ENCODE assay signal across 28 cellular contexts in genomic region chr20:34320861-34321260, GRCh38.
"Had no signal": no experiment of that assay in that cellular context is flagged by ENCODE, and none has a peak within 500 bp of the region (broad histone marks: within the 10 kb centered on the region; RNA-seq: fewer than 3 reads in every experiment).

No MANE protein-coding gene starts in this region.

- H3K4me3 ChIP-seq: gastroesophageal sphincter, heart right ventricle, hepatocyte had no signal

- H3K27me3 ChIP-seq: brain microvascular endothelial cell, foreskin keratinocyte, heart right ventricle, hepatocyte had no signal

- H3K4me1 ChIP-seq: gastroesophageal sphincter had no signal

- H3K27ac ChIP-seq: brain microvascular endothelial cell, foreskin keratinocyte, gastroesophageal sphincter, heart right ventricle, hepatocyte had no signal

- H3K4me2 ChIP-seq: hepatocyte had no signal

- FAIRE-seq: astrocyte, colon had no signal

- ATAC-seq: activated CD4-positive, alpha-beta T cell treated with anti-CD3 and anti-CD28 coated beads for 36 hours; activated CD8-positive, alpha-beta memory T cell treated with anti-CD3 and anti-CD28 coated beads, Interleukin-2, amount 10 ng/mL, durations not matched to agents 7 days and 5 days; activated CD8-positive, alpha-beta T cell treated with anti-CD3 and anti-CD28 coated beads, Interleukin-2, amount 10 ng/mL, durations not matched to agents 7 days and 5 days; esophagus mucosa; foreskin keratinocyte; gastroesophageal sphincter; heart right ventricle had no signal

- H3K79me2 ChIP-seq: hepatocyte had no signal

- H2AFZ ChIP-seq: hepatocyte had no signal

- DNase-seq: activated CD4-positive, alpha-beta memory T cell treated with anti-CD3 and anti-CD28 coated beads for 36 hours; activated CD4-positive, alpha-beta T cell treated with anti-CD3 and anti-CD28 coated beads for 36 hours; activated CD4-positive, alpha-beta T cell treated with anti-CD3 and anti-CD28 coated beads, Interleukin-2, amount 10 ng/mL, durations not matched to agents 24 days and 14 days; activated CD4-positive, CD25-positive, alpha-beta regulatory T cell; activated CD4-positive, CD25-positive, alpha-beta regulatory T cell treated with anti-CD3 and anti-CD28 coated beads, Interleukin-2, amount 50 U/mL, for 72 hours; activated CD8-positive, alpha-beta memory T cell treated with anti-CD3 and anti-CD28 coated beads, Interleukin-2, amount 10 ng/mL, durations not matched to agents 7 days and 5 days; activated CD8-positive, alpha-beta memory T cell treated with anti-CD3 and anti-CD28 coated beads, Interleukin-2, amount 50 U/mL, for 4 hours; activated CD8-positive, alpha-beta T cell treated with anti-CD3 and anti-CD28 coated beads, Interleukin-2, amount 10 ng/mL, durations not matched to agents 7 days and 5 days; activated gamma-delta T cell treated with Interleukin-2 at 50 U/mL for 16 hours; activated naive CD4-positive, alpha-beta T cell treated with anti-CD3 and anti-CD28 coated beads, Interleukin-2, amount 50 U/mL, for 16 hours; activated naive CD4-positive, alpha-beta T cell treated with Interleukin-2 at 50 U/mL for 16 hours; activated T-cell treated with anti-CD3 and anti-CD28 coated beads, Interleukin-2, amount 50 U/mL, for 1 hour; activated T-cell treated with anti-CD3 and anti-CD28 coated beads, Interleukin-2, amount 50 U/mL, for 48 hours; amniotic stem cell; anterior cingulate cortex; brain microvascular endothelial cell; caudate nucleus; cortex of kidney; dermis blood vessel endothelial cell; effector CD4-positive, alpha-beta T cell; foreskin keratinocyte; heart right ventricle; T-helper 2 cell had no signal

- H3K9me3 ChIP-seq: gastroesophageal sphincter, heart right ventricle had no signal

- H3K36me3 ChIP-seq: brain microvascular endothelial cell, gastroesophageal sphincter, heart right ventricle had no signal
